Comparison of ENCODE assay signal across 16 cellular contexts in genomic region chr1:240734001-240734400, GRCh38.
"Had no signal": no experiment of that assay in that cellular context is flagged by ENCODE, and none has a peak within 500 bp of the region (broad histone marks: within the 10 kb centered on the region; RNA-seq: fewer than 3 reads in every experiment).

No MANE protein-coding gene starts in this region.

- H3K36me3 Mint-ChIP-seq: naive thymus-derived CD8-positive, alpha-beta T cell had no signal

- H3K4me1 Mint-ChIP-seq: endodermal cell had no signal

- H3K27ac ChIP-seq: coronary artery, gastrocnemius medialis, heart right ventricle, neutrophil, ovary had no signal

- H3K9me3 Mint-ChIP-seq: naive thymus-derived CD8-positive, alpha-beta T cell had no signal

- H3K27ac Mint-ChIP-seq: endodermal cell; naive thymus-derived CD8-positive, alpha-beta T cell had no signal

- FAIRE-seq: islet of Langerhans, small intestine had no signal

- H3K27me3 ChIP-seq: gastrocnemius medialis, neutrophil, ovary had no signal

- DNase-seq: effector CD4-positive, alpha-beta T cell; endodermal cell; gastrocnemius medialis; heart right ventricle; hypothalamus; kidney glomerular epithelial cell; naive thymus-derived CD8-positive, alpha-beta T cell; ovary; right cardiac atrium; small intestine; stimulated activated CD4-positive, alpha-beta T cell treated with anti-CD3 and anti-CD28 coated beads, Interleukin-12 subunit alpha, Interleukin-12 subunit beta, amount 100 ng/mL, for 4 hours; stimulated activated naive CD4-positive, alpha-beta T cell treated with Interleukin-2 at 50 U/mL for 16 hours; trophoblast cell had no signal

- H3K4me3 ChIP-seq: coronary artery, gastrocnemius medialis, heart right ventricle, ovary had no signal

- H3K4me3 Mint-ChIP-seq: endodermal cell; naive thymus-derived CD8-positive, alpha-beta T cell had no signal

- H3K9me3 ChIP-seq: gastrocnemius medialis, neutrophil, ovary had no signal

- ATAC-seq: gastrocnemius medialis; heart right ventricle; naive thymus-derived CD8-positive, alpha-beta T cell; right cardiac atrium had no signal

- H3K4me1 ChIP-seq: gastrocnemius medialis, heart right ventricle had no signal

- H3K36me3 ChIP-seq: gastrocnemius medialis, heart right ventricle, neutrophil, ovary had no signal
